24 cellular contexts compared by ENCODE assay signal in genomic region chr2:61090386-61090921, GRCh38. TPM values are rescaled to one million over a fixed set of nuclear protein-coding genes. Genes with fewer than 3 reads are reported as not detected.
DNase-seq lines count a peak whose midpoint lies in the region; ATAC-seq, FAIRE-seq and TF ChIP-seq lines count a peak whose summit lies in the region.
"Had no signal": no experiment of that assay in that cellular context is flagged by ENCODE, and none has a peak within 500 bp of the region (broad histone marks: within the 10 kb centered on the region; RNA-seq: fewer than 3 reads in every experiment).

No MANE protein-coding gene starts in this region.

- no peak overlapping the region for H3K14ac ChIP-seq in H1 (ENCODE audit: insufficient read length)

- no TSS peak for BruUV-seq in Caco-2 (replicated peaks; lab: Mats Ljungman, UMichigan)

- CTCF ChIA-PET in Caco-2 (lab: Charles Lee) (interaction anchor here (0.6 kb wide), 1 partner anchor 29 kb away, joined by 4 read pairs; no protein-coding TSS in a partner anchor), H1 (lab: Charles Lee; ENCODE audit: partially characterized antibody) (interaction anchor here (1.1 kb wide), 1 partner anchor 15 kb away, joined by 3 read pairs; no protein-coding TSS in a partner anchor)

- H3K27ac Mint-ChIP-seq in Caco-2 (ENCODE audit: unreplicated experiment) (peak overlapping the region; percentile 66), nephron progenitor cell (peak overlapping the region; percentile 93)
- H3K27ac Mint-ChIP-seq: activated T-cell treated with anti-CD3 and anti-CD28 coated beads, Interleukin-2, amount 50 U/mL, for 24 hours; endodermal cell had no signal

- H3K9ac ChIP-seq in H1 (replicated peaks in 1 of 4; ENCODE audit: extremely low read depth in 1 of 4, low read depth in 3 of 4, low read length in 3 of 4), result no peak overlapping the region

- peaks cover 6% of the 10 kb centered on the region for H3K4me1 Mint-ChIP-seq in Caco-2 (ENCODE audit: low read depth, unreplicated experiment)
- no peaks in the 10 kb centered on the region for H3K4me1 Mint-ChIP-seq in nephron progenitor cell
- H3K4me1 Mint-ChIP-seq: CD14-positive monocyte, endodermal cell had no signal

- H2BK15ac ChIP-seq in H1 (ENCODE audit: low read length), result no peak overlapping the region

- WGBS in H1 (ENCODE audit: extremely low coverage in 1 of 2, insufficient coverage in 1 of 2, insufficient read length in 1 of 2, insufficient replicate concordance in 2 of 2, low coverage in 1 of 2, low lambda C conversion rate in 2 of 2, missing lambda C conversion rate in 1 of 2), 2 experiments, result 89% methylated on average over 5 of the region's 5 CpGs; no CpG with 5 or more reads in 1 of the 2 experiments

- H4K5ac ChIP-seq in H1 (ENCODE audit: insufficient read length, low read depth, low read length), result no peak overlapping the region

- no peak overlapping the region for H3K4me3 Mint-ChIP-seq in Caco-2 (ENCODE audit: unreplicated experiment)
- H3K4me3 Mint-ChIP-seq in nephron progenitor cell, result no peak overlapping the region
- H3K4me3 Mint-ChIP-seq: activated T-cell treated with anti-CD3 and anti-CD28 coated beads, Interleukin-2, amount 50 U/mL, for 24 hours; CD14-positive monocyte; endodermal cell had no signal

- H3K79me2 ChIP-seq in H1 (ENCODE audit: control insufficient read depth in 1 of 2, insufficient read depth in 2 of 2, low read length in 2 of 2), result no peaks in the 10 kb centered on the region

- in situ Hi-C loops in gastrocnemius medialis (cut with MboI; ENCODE audit: low sequenced_read_pairs in 4 of 4), result no loop called here

- peaks cover 15% of the 10 kb centered on the region for H3K36me3 Mint-ChIP-seq in Caco-2 (ENCODE audit: insufficient read depth, unreplicated experiment)
- peaks cover 45% of the 10 kb centered on the region for H3K36me3 Mint-ChIP-seq in nephron progenitor cell (ENCODE audit: low read depth)

- H3K36me3 ChIP-seq in Caco-2 (ENCODE audit: control insufficient read depth, insufficient read depth, low read length) (no peaks in the 10 kb centered on the region), H1 (ENCODE audit: control insufficient read depth in 2 of 4, insufficient read depth in 4 of 4, low read length in 3 of 4) (peaks cover 0 to 13% (median under 1%) of the 10 kb centered on the region in 4 experiments; a peak in 3 of 8 replicates), gastrocnemius medialis (peaks cover 0 to 26% of the 10 kb centered on the region in 2 donors)

- H2BK120ac ChIP-seq in H1 (replicated peaks; ENCODE audit: low read depth, low read length), result no peak overlapping the region

- no peak for ATAC-seq in gastrocnemius medialis
- ATAC-seq: upper lobe of right lung had no signal

- H3K9me3 Mint-ChIP-seq in Caco-2 (ENCODE audit: unreplicated experiment) (peaks cover under 1% of the 10 kb centered on the region), nephron progenitor cell (no peaks in the 10 kb centered on the region)
- H3K9me3 Mint-ChIP-seq: activated T-cell treated with anti-CD3 and anti-CD28 coated beads, Interleukin-2, amount 50 U/mL, for 24 hours; endodermal cell had no signal

- no peak overlapping the region for H3K23ac ChIP-seq in H1 (ENCODE audit: insufficient read length)

- no peak overlapping the region for H2BK20ac ChIP-seq in H1 (ENCODE audit: low read length)

- POLR2A ChIA-PET in Caco-2 (lab: Charles Lee) (no interaction called here), H1 (lab: Charles Lee; ENCODE audit: partially characterized antibody) (no interaction called here)

- H4K20me1 ChIP-seq in H1 (replicated peaks in 1 of 2; ENCODE audit: control insufficient read depth in 1 of 2, insufficient read depth in 2 of 2, low read length in 2 of 2), result no peaks in the 10 kb centered on the region

- H3K4me2 ChIP-seq in H1 (ENCODE audit: insufficient read depth in 1 of 2, low read depth in 2 of 2, low read length in 2 of 2), result no peak overlapping the region

- no peak overlapping the region for H3K56ac ChIP-seq in H1 (replicated peaks; ENCODE audit: insufficient read length, low read depth, low read length)

- no peaks in the 10 kb centered on the region for H3K79me1 ChIP-seq in H1 (ENCODE audit: low read depth, low read length)

- intact Hi-C loops in Caco-2 (cut with micrococcal nuclease; ENCODE audit: unreplicated experiment) (no loop called here), gastrocnemius medialis (cut with DNase I; ENCODE audit: low total_unique reads) (no loop called here)

- H3K23me2 ChIP-seq in H1 (ENCODE audit: low read depth, low read length), result no peaks in the 10 kb centered on the region

- no peaks in the 10 kb centered on the region for H3K27me3 ChIP-seq in Caco-2 (replicated peaks; ENCODE audit: control insufficient read depth, insufficient read depth, low read length)
- no peaks in the 10 kb centered on the region for H3K27me3 ChIP-seq in H1 (replicated peaks in 1 of 4; ENCODE audit: control insufficient read depth in 3 of 4, extremely low read depth in 1 of 4, insufficient read depth in 3 of 4, low read length in 3 of 4)
- H3K27me3 ChIP-seq in gastrocnemius medialis, result no peaks in the 10 kb centered on the region
- H3K27me3 ChIP-seq: upper lobe of right lung had no signal

- no peak overlapping the region for H2BK12ac ChIP-seq in H1 (ENCODE audit: low read depth, low read length)

- H3K27ac ChIP-seq in H1 (ENCODE audit: low read depth, low read length) (no peak overlapping the region), gastrocnemius medialis (no peak overlapping the region)
- H3K27ac ChIP-seq: upper lobe of right lung had no signal

- H3K9me3 ChIP-seq in Caco-2 (peaks cover 4% of the 10 kb centered on the region; the same call in 1 of the 2 replicates), H1 (ENCODE audit: insufficient read depth in 2 of 2, low read depth in 1 of 2, low read length in 1 of 2) (no peaks in the 10 kb centered on the region), gastrocnemius medialis (no peaks in the 10 kb centered on the region)
- H3K9me3 ChIP-seq: upper lobe of right lung had no signal

- DNase-seq in Caco-2 (peak; percentile 58 to 60), H1 (ENCODE audit: low read depth in 1 of 2, low spot score in 2 of 2) (no peak), nephron progenitor cell (no peak), gastrocnemius medialis (no peak), NCI-H146 treated with DMSO at 0.1 percent for 48 hours (lab: John Stamatoyannopoulos, UW; ENCODE audit: unreplicated experiment) (no peak), NCI-H2171 (lab: John Stamatoyannopoulos, UW) (no peak), CD1c-positive myeloid dendritic cell (ENCODE audit: extremely low spot score) (no peak)
- DNase-seq: activated CD4-positive, alpha-beta T cell treated with anti-CD3 and anti-CD28 coated beads for 48 hours; activated T-cell treated with anti-CD3 and anti-CD28 coated beads, Interleukin-2, amount 50 U/mL, for 24 hours; endodermal cell; head of caudate nucleus; Karpas-422; NCI-H1048; NCI-H1930; NCI-H345; NCI-H774; RPMI8226; T-helper 2 cell; upper lobe of right lung had no signal

- no peak overlapping the region for H3K4ac ChIP-seq in H1 (replicated peaks; ENCODE audit: insufficient read length, low read depth, low read length)

- FAIRE-seq in H1 (lab: Jason Lieb, UNC), result no peak
- FAIRE-seq: bronchial epithelial cell, D721Med, HTR-8/SVneo had no signal

- no peak overlapping the region for H2AK5ac ChIP-seq in H1 (ENCODE audit: low read depth, low read length)

- H4K8ac ChIP-seq in H1 (ENCODE audit: extremely low read depth, insufficient read depth, low read length), result no peak overlapping the region

- TF ChIP-seq POLR2A in H1 (IDR thresholded peaks at IDR 0.05; ENCODE audit: control extremely low read depth in 1 of 2, low read depth in 2 of 2, low read length in 2 of 2), result no peak
- no peak for TF ChIP-seq POLR2A in gastrocnemius medialis (IDR thresholded peaks at IDR 0.05)

- H4K91ac ChIP-seq in H1 (replicated peaks; ENCODE audit: insufficient read length, low read length), result no peak overlapping the region

- TF ChIP-seq RAD21 in Ishikawa (IDR thresholded peaks at IDR 0.05; ENCODE audit: low read depth) (no peak), H1 (IDR thresholded peaks at IDR 0.05 in 1 of 2, conservative IDR thresholded peaks at IDR 0.05 in 1 of 2; ENCODE audit: low read depth in 2 of 2, low read length in 2 of 2) (no peak)

- no peak for TF ChIP-seq EP300 in Ishikawa (IDR thresholded peaks at IDR 0.05; ENCODE audit: borderline replicate concordance)
- no peak for TF ChIP-seq EP300 in H1 (IDR thresholded peaks at IDR 0.05; ENCODE audit: borderline replicate concordance in 1 of 2, low read depth in 2 of 2, low read length in 2 of 2)

- TF ChIP-seq CTCF in Caco-2 (IDR thresholded peaks at IDR 0.05; ENCODE audit: insufficient read depth in 1 of 2, low read depth in 1 of 2, low read length in 1 of 2, severe bottlenecking in 1 of 2, unreplicated experiment in 1 of 2) (no peak), H1 (IDR thresholded peaks at IDR 0.05; ENCODE audit: control extremely low read depth in 1 of 3, insufficient read depth in 1 of 3, low read depth in 1 of 3, low read length in 3 of 3) (no peak), nephron progenitor cell (IDR thresholded peaks at IDR 0.05) (no peak), gastrocnemius medialis (IDR thresholded peaks at IDR 0.05 in 4 of 5, conservative IDR thresholded peaks at IDR 0.05 in 1 of 5) (no peak)

- H3K18ac ChIP-seq in H1 (ENCODE audit: extremely low read depth, low read length), result no peak overlapping the region

- H2BK5ac ChIP-seq in H1 (ENCODE audit: low read depth, low read length), result no peak overlapping the region

- H3K4me1 ChIP-seq in Caco-2 (no peaks in the 10 kb centered on the region; the same call in 1 of the 2 replicates), H1 (replicated peaks in 1 of 4; ENCODE audit: control insufficient read depth in 3 of 4, insufficient read depth in 4 of 4, low read length in 3 of 4) (no peaks in the 10 kb centered on the region), gastrocnemius medialis (no peaks in the 10 kb centered on the region)
- H3K4me1 ChIP-seq: upper lobe of right lung had no signal

- no peak overlapping the region for H2AFZ ChIP-seq in H1 (ENCODE audit: low read length)

- H3K4me3 ChIP-seq in Caco-2 (ENCODE audit: low read depth, low read length) (no peak overlapping the region), H1 (ENCODE audit: extremely low read depth in 1 of 4, insufficient read depth in 2 of 4, low read depth in 3 of 4, low read length in 4 of 4) (no peak overlapping the region), gastrocnemius medialis (no peak overlapping the region)
- H3K4me3 ChIP-seq: upper lobe of right lung had no signal

- H3K27me3 Mint-ChIP-seq in Caco-2 (ENCODE audit: insufficient read depth, unreplicated experiment) (no peaks in the 10 kb centered on the region), nephron progenitor cell (ENCODE audit: low read depth, poor library complexity) (no peaks in the 10 kb centered on the region)
- H3K27me3 Mint-ChIP-seq: activated T-cell treated with anti-CD3 and anti-CD28 coated beads, Interleukin-2, amount 50 U/mL, for 24 hours had no signal

RNA-seq across cellular contexts. Expression of gene SANBR, which starts 24.8 kb away (rescaled TPM):
- total RNA-seq in Caco-2 (2022) (13.3 and 14.3 TPM in 2 replicates), gastrocnemius medialis (1 to 10 TPM; 1.5 to 6.5 (median 2.1) TPM)
- 12.0 and 12.1 TPM in 2 replicates for total RNA-seq in H1 (2021; fragmentation: NEBNext Ultra II Directional; extraction: Animal tissue kit (Norgen Biotek cat#: 25700))
- polyA plus RNA-seq in H1 (2011; rRNA removed), result 3.4 and 3.5 TPM in 2 replicates
- 5.1 TPM for polyA plus RNA-seq in H1 (2011; cell fraction: cytosol; rRNA removed)
- 3.9 TPM for polyA plus RNA-seq in H1 (2011; cell fraction: nucleus; rRNA removed)
- polyA plus RNA-seq in H1 (2012, experiment 1 of 2), result 4.6 to 8.8 TPM (median 6.2 TPM) in 4 replicates
- 1.7 TPM for polyA plus RNA-seq in H1 (2012, experiment 2 of 2)
- polyA plus RNA-seq in H1 (2013, experiment 1 of 2), result 8.1 TPM
- 7.9 TPM for polyA plus RNA-seq in H1 (2013, experiment 2 of 2)
- polyA minus RNA-seq in H1 (2011; rRNA and poly(A)+ RNA removed), result 4.3 and 6.1 TPM in 2 replicates
- 5.2 TPM for polyA minus RNA-seq in H1 (2011; cell fraction: cytosol; rRNA and poly(A)+ RNA removed)
- polyA minus RNA-seq in H1 (2011; cell fraction: nucleus; rRNA and poly(A)+ RNA removed), result 13.1 TPM

Comparison
In these comparisons a context has a peak if more than half of its experiments do, and no peak if none do; other contexts are left out.
1. DNase-seq: peak in Caco-2 (2 of 2); none in H1 (0 of 2), nephron progenitor cell (single experiment), gastrocnemius medialis (0 of 2), NCI-H146 treated with DMSO at 0.1 percent for 48 hours (single experiment), NCI-H2171 (single experiment) and CD1c-positive myeloid dendritic cell (single experiment).